8 cellular contexts compared by ENCODE assay signal in genomic region chr15:68553994-68554715, GRCh38. TPM values are rescaled to one million over a fixed set of nuclear protein-coding genes. Genes with fewer than 3 reads are reported as not detected.
A peak's percentile ranks its signal among the peaks of the same experiment; 100 is the strongest.
DNase-seq lines count a peak whose midpoint lies in the region; ATAC-seq and TF ChIP-seq lines count a peak whose summit lies in the region.

No MANE protein-coding gene starts in this region.

- 37 to 44% methylated on average over 10 of the region's 10 CpGs for WGBS in sigmoid colon, 2 donors

- ATAC-seq in activated naive CD8-positive, alpha-beta T cell treated with anti-CD3 and anti-CD28 coated beads, Interleukin-2, amount 50 U/mL, for 24 hours, result no peak
- ATAC-seq in GM19035 (IDR thresholded peaks at IDR 0.05; ENCODE audit: unreplicated experiment) (no peak), GM18907 (IDR thresholded peaks at IDR 0.05; ENCODE audit: unreplicated experiment) (no peak)

- H4K20me1 ChIP-seq in SU-DHL-6 (ENCODE audit: low read depth, low read length), result no peaks in the 10 kb centered on the region

- intact Hi-C loops in sigmoid colon (cut with DNase I), result loop anchor here (2.0 to 5.0 kb wide), 3 partner anchors 247 to 373 kb away; no protein-coding TSS in a partner anchor

- H3K36me3 Mint-ChIP-seq in activated naive CD8-positive, alpha-beta T cell treated with anti-CD3 and anti-CD28 coated beads, Interleukin-2, amount 50 U/mL, for 24 hours (ENCODE audit: low read depth), result no peaks in the 10 kb centered on the region

- H2AFZ ChIP-seq in SU-DHL-6 (ENCODE audit: low read depth, low read length, severe bottlenecking), result no peak overlapping the region

- no peaks in the 10 kb centered on the region for H3F3A ChIP-seq in SU-DHL-6 (ENCODE audit: insufficient read depth)

- no peak overlapping the region for H3K27ac ChIP-seq in SU-DHL-6 (ENCODE audit: low read depth, low read length)
- no peak overlapping the region for H3K27ac ChIP-seq in right atrium auricular region
- no peak overlapping the region for H3K27ac ChIP-seq in sigmoid colon

- H3K27me3 ChIP-seq in SU-DHL-6 (ENCODE audit: low read length), result no peaks in the 10 kb centered on the region
- H3K27me3 ChIP-seq in right atrium auricular region, result no peaks in the 10 kb centered on the region
- H3K27me3 ChIP-seq in sigmoid colon, result peaks cover 3 to 28% (median 4%) of the 10 kb centered on the region in 3 donors

- H3K27ac Mint-ChIP-seq in activated naive CD8-positive, alpha-beta T cell treated with anti-CD3 and anti-CD28 coated beads, Interleukin-2, amount 50 U/mL, for 24 hours, result no peak overlapping the region

- no peak overlapping the region for H3K9ac ChIP-seq in SU-DHL-6 (ENCODE audit: low read length)

- peaks cover 0 to 21% of the 10 kb centered on the region in 2 donors for H3K4me1 ChIP-seq in right atrium auricular region
- peaks cover 0 to 4% (median under 1%) of the 10 kb centered on the region in 4 donors for H3K4me1 ChIP-seq in sigmoid colon

- H3K4me3 ChIP-seq in SU-DHL-6 (ENCODE audit: insufficient read depth, low read length, poor library complexity, severe bottlenecking) (no peak overlapping the region), right atrium auricular region (no peak overlapping the region), sigmoid colon (no peak overlapping the region)

- H3K9me3 ChIP-seq in SU-DHL-6 (ENCODE audit: insufficient read depth, low read length) (no peaks in the 10 kb centered on the region), right atrium auricular region (no peaks in the 10 kb centered on the region), sigmoid colon (no peaks in the 10 kb centered on the region)

- H3K36me3 ChIP-seq in SU-DHL-6 (ENCODE audit: low read length) (no peaks in the 10 kb centered on the region), right atrium auricular region (no peaks in the 10 kb centered on the region), sigmoid colon (no peaks in the 10 kb centered on the region)

- H3K9me3 Mint-ChIP-seq in activated naive CD8-positive, alpha-beta T cell treated with anti-CD3 and anti-CD28 coated beads, Interleukin-2, amount 50 U/mL, for 24 hours, result no peaks in the 10 kb centered on the region

- no peak for TF ChIP-seq POLR2A in sigmoid colon (IDR thresholded peaks at IDR 0.05)

- TF ChIP-seq EP300 in sigmoid colon (IDR thresholded peaks at IDR 0.05), result no peak

- no peak overlapping the region for H3K4me3 Mint-ChIP-seq in activated naive CD8-positive, alpha-beta T cell treated with anti-CD3 and anti-CD28 coated beads, Interleukin-2, amount 50 U/mL, for 24 hours

- no peak overlapping the region for H3K4me2 ChIP-seq in SU-DHL-6 (ENCODE audit: low read depth, low read length, poor library complexity, severe bottlenecking)

- TF ChIP-seq CTCF in SU-DHL-6 (IDR thresholded peaks at IDR 0.05; ENCODE audit: insufficient read depth, low read length, poor library complexity, severe bottlenecking), result peak; percentile 74
- peak; percentile 57 to 86 for TF ChIP-seq CTCF in right atrium auricular region (IDR thresholded peaks at IDR 0.05)
- TF ChIP-seq CTCF in sigmoid colon (IDR thresholded peaks at IDR 0.05), result peak; percentile 16 to 71 (median 54)

- H3K4me1 Mint-ChIP-seq in activated naive CD8-positive, alpha-beta T cell treated with anti-CD3 and anti-CD28 coated beads, Interleukin-2, amount 50 U/mL, for 24 hours, result peaks cover 7% of the 10 kb centered on the region

- H3K9me2 ChIP-seq in SU-DHL-6 (replicated peaks; ENCODE audit: insufficient read depth, low read length), result no peaks in the 10 kb centered on the region

- peaks cover 52% of the 10 kb centered on the region for H3K27me3 Mint-ChIP-seq in activated naive CD8-positive, alpha-beta T cell treated with anti-CD3 and anti-CD28 coated beads, Interleukin-2, amount 50 U/mL, for 24 hours

- DNase-seq in ELR (ENCODE audit: low read depth) (peak; percentile 79), NCI-H1092 (lab: John Stamatoyannopoulos, UW) (peak; percentile 77), right atrium auricular region (ENCODE audit: low spot score) (peak; percentile 70), sigmoid colon (no peak)
- DNase-seq in activated naive CD8-positive, alpha-beta T cell treated with anti-CD3 and anti-CD28 coated beads, Interleukin-2, amount 50 U/mL, for 24 hours, result peak; percentile 78

- no peaks in the 10 kb centered on the region for H3K79me2 ChIP-seq in SU-DHL-6 (ENCODE audit: insufficient read depth, low read length)

RNA-seq across cellular contexts. Expression of gene CORO2B, which starts 24.6 kb away (rescaled TPM):
- total RNA-seq in right atrium auricular region (1 to 10 TPM; 6.0 to 9.7 TPM), sigmoid colon (1 to 10 TPM; 3.1 to 3.9 (median 3.8) TPM)
- 1 to 10 TPM in 2 of 3 donors, under 1 TPM in 1; 0.46 to 2.5 (median 1.2) TPM for polyA plus RNA-seq in sigmoid colon
